ENCODE assay signal across 9 cellular contexts in genomic region chr5:136036293-136036911, GRCh38. TPM values are rescaled to one million over a fixed set of nuclear protein-coding genes. Genes with fewer than 3 reads are reported as not detected.
A peak's percentile ranks its signal among the peaks of the same experiment; 100 is the strongest.
DNase-seq lines count a peak whose midpoint lies in the region; ATAC-seq and TF ChIP-seq lines count a peak whose summit lies in the region.
"Had no signal": no experiment of that assay in that cellular context is flagged by ENCODE, and none has a peak within 500 bp of the region (broad histone marks: within the 10 kb centered on the region; RNA-seq: fewer than 3 reads in every experiment).

No MANE protein-coding gene starts in this region.

- no peak for ATAC-seq in effector memory CD8-positive, alpha-beta T cell (replicated peaks)

- H3K36me3 Mint-ChIP-seq in CD4-positive, alpha-beta memory T cell, result peaks cover 1 to 6% of the 10 kb centered on the region in 2 donors
- H3K36me3 Mint-ChIP-seq in effector memory CD8-positive, alpha-beta T cell (ENCODE audit: insufficient read depth), result peaks cover 3% of the 10 kb centered on the region
- no peaks in the 10 kb centered on the region for H3K36me3 Mint-ChIP-seq in neural progenitor cell

- intact Hi-C loops in CD4-positive, alpha-beta memory T cell (cut with micrococcal nuclease), result loop anchor here (5.0 kb wide), 2 partner anchors 46 to 96 kb away; partner anchors contain the start of gene SMAD5
- intact Hi-C loops in posterior cingulate gyrus (cut with DNase I), result no loop called here

- peaks cover 25 to 72% (median 40%) of the 10 kb centered on the region in 4 donors for H3K4me1 Mint-ChIP-seq in CD4-positive, alpha-beta memory T cell
- peaks cover 41 to 71% of the 10 kb centered on the region in 2 donors for H3K4me1 Mint-ChIP-seq in effector memory CD8-positive, alpha-beta T cell (ENCODE audit: low read depth in 2 of 2)
- H3K4me1 Mint-ChIP-seq in neural progenitor cell, result peaks cover 15% of the 10 kb centered on the region

- TF ChIP-seq CTCF in osteoblast (IDR thresholded peaks at IDR 0.05; ENCODE audit: extremely low read depth, low read depth, low read length) (no peak), neural progenitor cell (IDR thresholded peaks at IDR 0.05) (no peak)

- H3K4me1 ChIP-seq in CD4-positive, alpha-beta memory T cell (ENCODE audit: insufficient read depth, low read length), result peaks cover 42% of the 10 kb centered on the region
- H3K4me1 ChIP-seq in osteoblast (ENCODE audit: insufficient read depth, low read length), result peaks cover 56% of the 10 kb centered on the region
- H3K4me1 ChIP-seq in neural progenitor cell, result peaks cover 7% of the 10 kb centered on the region
- H3K4me1 ChIP-seq: HAP-1 had no signal

- peak overlapping the region; percentile 20 for H3K27ac ChIP-seq in CD4-positive, alpha-beta memory T cell (ENCODE audit: low read depth, low read length)
- H3K27ac ChIP-seq in osteoblast (ENCODE audit: low read depth, low read length) (peak overlapping the region; percentile 74), neural progenitor cell (no peak overlapping the region)

- H3K4me3 ChIP-seq in CD4-positive, alpha-beta memory T cell (ENCODE audit: low read length in 2 of 2), result no peak overlapping the region
- H3K4me3 ChIP-seq in osteoblast (ENCODE audit: insufficient read depth, low read length) (no peak overlapping the region), neural progenitor cell (no peak overlapping the region)
- H3K4me3 ChIP-seq: HAP-1 had no signal

- CTCF ChIA-PET in CD4-positive, alpha-beta memory T cell (lab: Charles Lee; ENCODE audit: partially characterized antibody), result interaction anchor here (0.8 to 2.2 kb wide), 7 partner anchors 8 to 92 kb away, joined by 3 to 9 read pairs (median 4); partner anchors contain the start of gene TGFBI

- H3K27me3 Mint-ChIP-seq in CD4-positive, alpha-beta memory T cell, result no peaks in the 10 kb centered on the region
- H3K27me3 Mint-ChIP-seq in effector memory CD8-positive, alpha-beta T cell, result no peaks in the 10 kb centered on the region
- H3K27me3 Mint-ChIP-seq in neural progenitor cell (ENCODE audit: insufficient read depth, low read depth), result peaks cover 6% of the 10 kb centered on the region

- no peaks in the 10 kb centered on the region for H3K36me3 ChIP-seq in CD4-positive, alpha-beta memory T cell (ENCODE audit: insufficient read depth, low read length)
- H3K36me3 ChIP-seq in osteoblast (ENCODE audit: insufficient read depth, low read length) (peaks cover 89% of the 10 kb centered on the region), neural progenitor cell (no peaks in the 10 kb centered on the region)
- H3K36me3 ChIP-seq: HAP-1 had no signal

- POLR2A ChIA-PET in CD4-positive, alpha-beta memory T cell (lab: Charles Lee; ENCODE audit: partially characterized antibody), result interaction anchor here (0.8 to 2.9 kb wide), 4 partner anchors 8 to 58 kb away, joined by 3 to 18 read pairs (median 4); partner anchors contain the start of gene TGFBI

- H4K20me1 ChIP-seq in osteoblast (ENCODE audit: insufficient read depth, low read length), result peaks cover 11% of the 10 kb centered on the region
- H4K20me1 ChIP-seq in neural progenitor cell (ENCODE audit: low read depth), result no peaks in the 10 kb centered on the region

- no peaks in the 10 kb centered on the region for H3K27me3 ChIP-seq in CD4-positive, alpha-beta memory T cell (ENCODE audit: insufficient read depth, low read length)
- H3K27me3 ChIP-seq in osteoblast (ENCODE audit: insufficient read depth, low read length) (no peaks in the 10 kb centered on the region), neural progenitor cell (no peaks in the 10 kb centered on the region)

- no peak overlapping the region for H3K9ac ChIP-seq in neural progenitor cell

- peaks cover 40% of the 10 kb centered on the region for H3K79me2 ChIP-seq in osteoblast (ENCODE audit: insufficient read depth, low read length)
- no peaks in the 10 kb centered on the region for H3K79me2 ChIP-seq in neural progenitor cell (ENCODE audit: low read depth)

- H3K9me3 Mint-ChIP-seq in CD4-positive, alpha-beta memory T cell, result peaks cover 0 to 6% (median 0%) of the 10 kb centered on the region in 8 donors
- no peaks in the 10 kb centered on the region for H3K9me3 Mint-ChIP-seq in effector memory CD8-positive, alpha-beta T cell
- peaks cover 2% of the 10 kb centered on the region for H3K9me3 Mint-ChIP-seq in neural progenitor cell

- peak overlapping the region; percentile 86 to 97 (median 93) for H3K27ac Mint-ChIP-seq in CD4-positive, alpha-beta memory T cell
- H3K27ac Mint-ChIP-seq in effector memory CD8-positive, alpha-beta T cell, result peak overlapping the region; percentile 93 to 94
- no peak overlapping the region for H3K27ac Mint-ChIP-seq in neural progenitor cell

- no peaks in the 10 kb centered on the region for H3F3A ChIP-seq in neural progenitor cell (ENCODE audit: low read depth)

- H3K4me2 ChIP-seq in osteoblast (ENCODE audit: insufficient read depth, low read length) (no peak overlapping the region), neural progenitor cell (no peak overlapping the region)

- H3K4me3 Mint-ChIP-seq in CD4-positive, alpha-beta memory T cell, result peak overlapping the region; percentile 4 to 83 (median 62)
- H3K4me3 Mint-ChIP-seq in effector memory CD8-positive, alpha-beta T cell, result peak overlapping the region; percentile 60 to 64
- no peak overlapping the region for H3K4me3 Mint-ChIP-seq in neural progenitor cell

- H2AFZ ChIP-seq in osteoblast (ENCODE audit: low read length) (no peak overlapping the region), neural progenitor cell (replicated peaks) (no peak overlapping the region)

- DNase-seq in CD4-positive, alpha-beta memory T cell, result no peak
- DNase-seq in NCI-H2196 treated with DMSO at 0.1 percent for 48 hours (lab: John Stamatoyannopoulos, UW; ENCODE audit: unreplicated experiment) (peak; percentile 29), osteoblast (ENCODE audit: insufficient read length, low spot score, missing footprints) (no peak), NCI-H1694 (lab: John Stamatoyannopoulos, UW) (no peak), CD1c-positive myeloid dendritic cell (ENCODE audit: extremely low spot score) (no peak), posterior cingulate gyrus (no peak), neural progenitor cell (ENCODE audit: low spot score) (no peak)
- DNase-seq in effector memory CD8-positive, alpha-beta T cell, result no peak

- H3K9me3 ChIP-seq in CD4-positive, alpha-beta memory T cell (ENCODE audit: control insufficient read depth in 1 of 2, low read length in 2 of 2), result no peaks in the 10 kb centered on the region
- no peaks in the 10 kb centered on the region for H3K9me3 ChIP-seq in osteoblast (ENCODE audit: low read depth, low read length)
- no peaks in the 10 kb centered on the region for H3K9me3 ChIP-seq in neural progenitor cell (ENCODE audit: low read depth)
- H3K9me3 ChIP-seq: HAP-1 had no signal

RNA-seq across cellular contexts. Expression of gene TGFBI, which starts 7.6 kb away (rescaled TPM):
- total RNA-seq in CD4-positive, alpha-beta memory T cell, result 10 to 100 TPM; 12.7 to 13.2 TPM
- 1 to 10 TPM; 3.7 to 7.3 TPM for polyA plus RNA-seq in CD4-positive, alpha-beta memory T cell
- 1,700 and 2,120 TPM in 2 replicates for total RNA-seq in osteoblast
- total RNA-seq in neural progenitor cell (ENCODE audit: low replicate concordance), result 9.5 and 16.4 TPM in 2 replicates

Comparison
In these comparisons a context has a peak if more than half of its experiments do, and no peak if none do; other contexts are left out.
1. RNA of gene TGFBI, which starts 7.6 kb away (total RNA-seq): 1,700 to 2,120 TPM in osteoblast; 12.7 to 13.2 TPM in CD4-positive, alpha-beta memory T cell and 9.5 to 16.4 TPM in neural progenitor cell; every median in the first group is over 10 times any median in the second.